Comparison of ENCODE assay signal across 22 cellular contexts in the genomic region with DNA sequence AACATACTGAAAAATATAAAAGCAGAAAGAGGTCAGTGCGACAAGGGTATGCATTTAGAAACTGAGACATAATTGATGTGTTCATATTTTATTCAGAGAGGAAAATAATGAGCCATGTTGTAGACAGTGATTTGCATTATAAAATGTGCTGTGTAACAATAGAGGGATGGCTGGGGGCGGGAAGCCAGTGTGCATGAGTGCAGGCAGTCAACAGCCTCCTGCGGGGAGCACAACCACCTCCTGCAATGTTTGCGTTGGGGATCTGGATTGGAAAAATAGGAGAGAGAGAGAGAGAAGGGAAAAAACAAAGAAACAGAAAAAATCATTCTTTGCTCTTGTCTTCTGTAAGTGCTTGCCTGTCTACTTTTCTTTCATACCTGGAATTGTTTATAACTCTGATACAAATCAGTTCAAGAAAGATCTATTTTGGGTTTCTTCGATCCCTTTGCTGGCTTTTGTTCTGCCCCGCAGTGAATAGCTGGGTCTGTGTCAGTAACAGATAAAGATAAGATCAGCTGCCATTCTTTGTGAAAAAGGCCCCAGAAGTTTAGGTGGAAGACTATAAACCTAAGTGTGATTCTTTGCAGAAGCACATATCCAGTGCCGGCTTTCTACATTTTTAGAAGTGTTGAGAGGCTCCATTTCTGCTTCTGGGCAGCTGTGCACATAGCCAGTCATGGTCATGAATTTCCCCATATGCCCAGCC.
DNase-seq lines count a peak whose midpoint lies in the region; ATAC-seq and TF ChIP-seq lines count a peak whose summit lies in the region.
"Had no signal": no experiment of that assay in that cellular context is flagged by ENCODE, and none has a peak within 500 bp of the region (broad histone marks: within the 10 kb centered on the region; RNA-seq: fewer than 3 reads in every experiment).

No MANE protein-coding gene starts in this region.

- peaks cover 2% of the 10 kb centered on the region; the same call in 1 of the 2 replicates for H3K27me3 Mint-ChIP-seq in WTC11 (ENCODE audit: low read depth)
- peaks cover 2% of the 10 kb centered on the region for H3K27me3 Mint-ChIP-seq in mesothelial cell of epicardium (ENCODE audit: low read depth)
- H3K27me3 Mint-ChIP-seq: CD4-positive, CD25-positive, alpha-beta regulatory T cell had no signal

- no peaks in the 10 kb centered on the region for H3K27me3 ChIP-seq in HUES64 (ENCODE audit: insufficient read depth, low read length)
- H3K27me3 ChIP-seq: BE2C, Peyer's patch, SJSA1 had no signal

- no peak overlapping the region for H3K27ac Mint-ChIP-seq in WTC11
- H3K27ac Mint-ChIP-seq in mesothelial cell of epicardium: peak overlapping the region; percentile 8
- H3K27ac Mint-ChIP-seq: CD4-positive, CD25-positive, alpha-beta regulatory T cell had no signal

- H3K27ac ChIP-seq in HUES64 (ENCODE audit: low read depth, low read length): peak overlapping the region; percentile 34; the same call in 1 of the 2 replicates
- H3K27ac ChIP-seq: KMS-11, Peyer's patch, SJSA1 had no signal

- CTCF ChIA-PET in WTC11 (lab: Charles Lee): no interaction called here

- H3K4me3 ChIP-seq in HUES64 (ENCODE audit: low read length): no peak overlapping the region
- H3K4me3 ChIP-seq: GM12878, Peyer's patch, SJSA1 had no signal

- TF ChIP-seq CTCF in WTC11 (IDR thresholded peaks at IDR 0.05): no peak
- no peak for TF ChIP-seq CTCF in mesothelial cell of epicardium (IDR thresholded peaks at IDR 0.05; ENCODE audit: unreplicated experiment)

- POLR2A ChIA-PET in WTC11 (lab: Charles Lee): no interaction called here

- H3K9ac ChIP-seq in HUES64 (ENCODE audit: low read depth, low read length): no peak overlapping the region
- H3K9ac ChIP-seq: KMS-11 had no signal

- H3K4me1 ChIP-seq in HUES64 (ENCODE audit: insufficient read depth, low read length): peaks cover 15% of the 10 kb centered on the region
- H3K4me1 ChIP-seq: BE2C, Caco-2, Peyer's patch, SJSA1 had no signal

- H3K36me3 Mint-ChIP-seq in WTC11 (no peaks in the 10 kb centered on the region), mesothelial cell of epicardium (no peaks in the 10 kb centered on the region)
- H3K36me3 Mint-ChIP-seq: CD4-positive, CD25-positive, alpha-beta regulatory T cell had no signal

- no peaks in the 10 kb centered on the region for H3K36me3 ChIP-seq in HUES64 (ENCODE audit: insufficient read depth, low read length)
- H3K36me3 ChIP-seq: BE2C, Peyer's patch, SJSA1 had no signal

- WGBS in HUES64: 72% methylated on average over 7 of the region's 7 CpGs

- peaks cover 15% of the 10 kb centered on the region for H3K9me3 Mint-ChIP-seq in WTC11
- H3K9me3 Mint-ChIP-seq in mesothelial cell of epicardium: peaks cover 13% of the 10 kb centered on the region

- peaks cover 13% of the 10 kb centered on the region for H3K4me1 Mint-ChIP-seq in WTC11
- H3K4me1 Mint-ChIP-seq in mesothelial cell of epicardium: peaks cover 9% of the 10 kb centered on the region
- H3K4me1 Mint-ChIP-seq: CD4-positive, CD25-positive, alpha-beta regulatory T cell had no signal

- H3K4me3 Mint-ChIP-seq in WTC11 (no peak overlapping the region), mesothelial cell of epicardium (no peak overlapping the region)
- H3K4me3 Mint-ChIP-seq: CD4-positive, CD25-positive, alpha-beta regulatory T cell had no signal

- no peaks in the 10 kb centered on the region for H3K9me3 ChIP-seq in HUES64 (ENCODE audit: insufficient read depth, low read depth, low read length)
- H3K9me3 ChIP-seq: BE2C, Caco-2, Peyer's patch had no signal

- peak; percentile 45 for DNase-seq in ELF-1 (ENCODE audit: low read depth, low spot score)
- DNase-seq in WTC11 (ENCODE audit: low spot score): no peak
- DNase-seq in mesothelial cell of epicardium (ENCODE audit: low spot score in 2 of 2, unreplicated experiment in 2 of 2): no peak
- no peak for DNase-seq in T-helper 2 cell
- DNase-seq in NCI-H526 treated with DMSO at 0.1 percent for 48 hours (lab: John Stamatoyannopoulos, UW): no peak
- DNase-seq in SW480 (ENCODE audit: low spot score): no peak
- no peak for DNase-seq in NCI-H510A treated with DMSO at 0.1 percent for 48 hours (lab: John Stamatoyannopoulos, UW)
- DNase-seq: BE2C; Caco-2; CD4-positive, CD25-positive, alpha-beta regulatory T cell; DMS153; MV-4-11; NCI-H1417 treated with DMSO at 0.1 percent for 48 hours; NCI-H1930; NCI-H526; NK-92 treated with Interleukin-12 subunit alpha and Interleukin-12 subunit beta, amount 100 ng/mL, for 24 hours; Peyer's patch had no signal

- peak; percentile 36; the same call in 1 of the 2 replicates for ATAC-seq in WTC11
- ATAC-seq: GM12878, HCT116 had no signal

TF ChIP-seq in WTC11, 78 proteins besides CTCF, POLR2A, EP300 and RAD21:
- TF ChIP-seq FOXK1 (CRISPR knock-in tag; IDR thresholded peaks at IDR 0.05) (no peak), RELA (CRISPR knock-in tag; IDR thresholded peaks at IDR 0.05; ENCODE audit: borderline replicate concordance) (no peak), KAT7 (CRISPR knock-in tag; IDR thresholded peaks at IDR 0.05; ENCODE audit: borderline replicate concordance) (no peak), ZBTB21 (CRISPR knock-in tag; IDR thresholded peaks at IDR 0.05; ENCODE audit: borderline replicate concordance) (no peak), GRHL2 (CRISPR knock-in tag; IDR thresholded peaks at IDR 0.05; ENCODE audit: insufficient replicate concordance, severe bottlenecking) (no peak), FOXP1 (CRISPR knock-in tag; IDR thresholded peaks at IDR 0.05; ENCODE audit: borderline replicate concordance) (no peak), ESRRA (CRISPR knock-in tag; IDR thresholded peaks at IDR 0.05; ENCODE audit: borderline replicate concordance) (no peak), SMAD3 (CRISPR knock-in tag; IDR thresholded peaks at IDR 0.05; ENCODE audit: borderline replicate concordance) (no peak), ZNF317 (CRISPR knock-in tag; IDR thresholded peaks at IDR 0.05; ENCODE audit: borderline replicate concordance, low read depth) (no peak), ETV6 (CRISPR knock-in tag; IDR thresholded peaks at IDR 0.05) (no peak), NFE2L1 (CRISPR knock-in tag; IDR thresholded peaks at IDR 0.05) (no peak)
- TF ChIP-seq, protein P1, sequence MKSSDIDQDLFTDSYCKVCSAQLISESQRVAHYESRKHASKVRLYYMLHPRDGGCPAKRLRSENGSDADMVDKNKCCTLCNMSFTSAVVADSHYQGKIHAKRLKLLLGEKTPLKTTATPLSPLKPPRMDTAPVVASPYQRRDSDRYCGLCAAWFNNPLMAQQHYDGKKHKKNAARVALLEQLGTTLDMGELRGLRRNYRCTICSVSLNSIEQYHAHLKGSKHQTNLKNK (CRISPR knock-in tag; IDR thresholded peaks at IDR 0.05): no peak
- TF ChIP-seq, protein P2, sequence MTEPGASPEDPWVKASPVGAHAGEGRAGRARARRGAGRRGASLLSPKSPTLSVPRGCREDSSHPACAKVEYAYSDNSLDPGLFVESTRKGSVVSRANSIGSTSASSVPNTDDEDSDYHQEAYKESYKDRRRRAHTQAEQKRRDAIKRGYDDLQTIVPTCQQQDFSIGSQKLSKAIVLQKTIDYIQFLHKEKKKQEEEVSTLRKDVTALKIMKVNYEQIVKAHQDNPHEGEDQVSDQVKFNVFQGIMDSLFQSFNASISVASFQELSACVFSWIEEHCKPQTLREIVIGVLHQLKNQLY (CRISPR knock-in tag; IDR thresholded peaks at IDR 0.05): no peak
- TF ChIP-seq, protein P3, sequence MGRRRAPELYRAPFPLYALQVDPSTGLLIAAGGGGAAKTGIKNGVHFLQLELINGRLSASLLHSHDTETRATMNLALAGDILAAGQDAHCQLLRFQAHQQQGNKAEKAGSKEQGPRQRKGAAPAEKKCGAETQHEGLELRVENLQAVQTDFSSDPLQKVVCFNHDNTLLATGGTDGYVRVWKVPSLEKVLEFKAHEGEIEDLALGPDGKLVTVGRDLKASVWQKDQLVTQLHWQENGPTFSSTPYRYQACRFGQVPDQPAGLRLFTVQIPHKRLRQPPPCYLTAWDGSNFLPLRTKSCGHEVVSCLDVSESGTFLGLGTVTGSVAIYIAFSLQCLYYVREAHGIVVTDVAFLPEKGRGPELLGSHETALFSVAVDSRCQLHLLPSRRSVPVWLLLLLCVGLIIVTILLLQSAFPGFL (CRISPR knock-in tag; IDR thresholded peaks at IDR 0.05; ENCODE audit: borderline replicate concordance): no peak
- TF ChIP-seq, protein P4, sequence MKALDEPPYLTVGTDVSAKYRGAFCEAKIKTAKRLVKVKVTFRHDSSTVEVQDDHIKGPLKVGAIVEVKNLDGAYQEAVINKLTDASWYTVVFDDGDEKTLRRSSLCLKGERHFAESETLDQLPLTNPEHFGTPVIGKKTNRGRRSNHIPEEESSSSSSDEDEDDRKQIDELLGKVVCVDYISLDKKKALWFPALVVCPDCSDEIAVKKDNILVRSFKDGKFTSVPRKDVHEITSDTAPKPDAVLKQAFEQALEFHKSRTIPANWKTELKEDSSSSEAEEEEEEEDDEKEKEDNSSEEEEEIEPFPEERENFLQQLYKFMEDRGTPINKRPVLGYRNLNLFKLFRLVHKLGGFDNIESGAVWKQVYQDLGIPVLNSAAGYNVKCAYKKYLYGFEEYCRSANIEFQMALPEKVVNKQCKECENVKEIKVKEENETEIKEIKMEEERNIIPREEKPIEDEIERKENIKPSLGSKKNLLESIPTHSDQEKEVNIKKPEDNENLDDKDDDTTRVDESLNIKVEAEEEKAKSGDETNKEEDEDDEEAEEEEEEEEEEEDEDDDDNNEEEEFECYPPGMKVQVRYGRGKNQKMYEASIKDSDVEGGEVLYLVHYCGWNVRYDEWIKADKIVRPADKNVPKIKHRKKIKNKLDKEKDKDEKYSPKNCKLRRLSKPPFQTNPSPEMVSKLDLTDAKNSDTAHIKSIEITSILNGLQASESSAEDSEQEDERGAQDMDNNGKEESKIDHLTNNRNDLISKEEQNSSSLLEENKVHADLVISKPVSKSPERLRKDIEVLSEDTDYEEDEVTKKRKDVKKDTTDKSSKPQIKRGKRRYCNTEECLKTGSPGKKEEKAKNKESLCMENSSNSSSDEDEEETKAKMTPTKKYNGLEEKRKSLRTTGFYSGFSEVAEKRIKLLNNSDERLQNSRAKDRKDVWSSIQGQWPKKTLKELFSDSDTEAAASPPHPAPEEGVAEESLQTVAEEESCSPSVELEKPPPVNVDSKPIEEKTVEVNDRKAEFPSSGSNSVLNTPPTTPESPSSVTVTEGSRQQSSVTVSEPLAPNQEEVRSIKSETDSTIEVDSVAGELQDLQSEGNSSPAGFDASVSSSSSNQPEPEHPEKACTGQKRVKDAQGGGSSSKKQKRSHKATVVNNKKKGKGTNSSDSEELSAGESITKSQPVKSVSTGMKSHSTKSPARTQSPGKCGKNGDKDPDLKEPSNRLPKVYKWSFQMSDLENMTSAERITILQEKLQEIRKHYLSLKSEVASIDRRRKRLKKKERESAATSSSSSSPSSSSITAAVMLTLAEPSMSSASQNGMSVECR (CRISPR knock-in tag; IDR thresholded peaks at IDR 0.05; ENCODE audit: borderline replicate concordance): no peak
TF ChIP-seq in WTC11: peak in this region for 0.
